ENCODE assay signal across 23 cellular contexts in genomic region chr17:19717411-19717908, GRCh38. TPM values are rescaled to one million over a fixed set of nuclear protein-coding genes. Genes with fewer than 3 reads are reported as not detected.
"Had no signal": no experiment of that assay in that cellular context is flagged by ENCODE, and none has a peak within 500 bp of the region (broad histone marks: within the 10 kb centered on the region; RNA-seq: fewer than 3 reads in every experiment).

No MANE protein-coding gene starts in this region.

- ATAC-seq: activated CD4-positive, alpha-beta T cell treated with anti-CD3 and anti-CD28 coated beads for 36 hours; foreskin keratinocyte; naive thymus-derived CD8-positive, alpha-beta T cell; pancreas had no signal

- H3K9me3 ChIP-seq: breast epithelium, colonic mucosa, left ventricle myocardium inferior, neutrophil, pancreas, stomach, vagina had no signal

- H3K36me3 ChIP-seq: breast epithelium, colonic mucosa, left ventricle myocardium inferior, neutrophil, pancreas, stomach, vagina had no signal

- H3K4me1 ChIP-seq: breast epithelium, pancreas had no signal

- H3K4me3 ChIP-seq: breast epithelium, colonic mucosa, left ventricle myocardium inferior, pancreas, stomach, vagina had no signal

- H3K27me3 ChIP-seq: breast epithelium, colonic mucosa, foreskin keratinocyte, neutrophil, pancreas, stomach, vagina had no signal

- H3K27ac ChIP-seq: breast epithelium, colonic mucosa, epithelial cell of prostate, foreskin keratinocyte, left ventricle myocardium inferior, neutrophil, pancreas, stomach, vagina had no signal

- DNase-seq: activated B cell treated with CpG ODN at 0.5 μM for 24 hours; activated CD4-positive, alpha-beta T cell treated with anti-CD3 and anti-CD28 coated beads for 36 hours; activated CD4-positive, alpha-beta T cell treated with anti-CD3 and anti-CD28 coated beads, Interleukin-2, amount 50 U/mL, for 4 hours; activated CD8-positive, alpha-beta memory T cell treated with anti-CD3 and anti-CD28 coated beads for 24 hours; activated CD8-positive, alpha-beta memory T cell treated with anti-CD3 and anti-CD28 coated beads, Interleukin-2, amount 50 U/mL, for 4 hours; activated naive CD4-positive, alpha-beta T cell treated with Interleukin-2 at 50 U/mL for 16 hours; activated naive CD8-positive, alpha-beta T cell treated with anti-CD3 and anti-CD28 coated beads for 36 hours; activated T-cell treated with anti-CD3 and anti-CD28 coated beads, Interleukin-2, amount 50 U/mL, for 48 hours; foreskin keratinocyte; left ventricle myocardium inferior; naive thymus-derived CD8-positive, alpha-beta T cell; right cardiac atrium; stimulated activated CD4-positive, alpha-beta T cell treated with anti-CD3 and anti-CD28 coated beads, Interleukin-1b, Interleukin-23, amount 100 ng/mL, for 48 hours; stomach had no signal

RNA-seq across cellular contexts. Expression of gene SLC47A2, which starts 1.1 kb away (rescaled TPM):
- total RNA-seq: activated B cell treated with CpG ODN at 0.5 μM for 24 hours; activated CD4-positive, alpha-beta T cell treated with anti-CD3 and anti-CD28 coated beads for 36 hours; activated naive CD8-positive, alpha-beta T cell treated with anti-CD3 and anti-CD28 coated beads for 36 hours; left ventricle myocardium inferior; lung microvascular endothelial cell; naive thymus-derived CD8-positive, alpha-beta T cell; pancreas; pulmonary artery endothelial cell; right cardiac atrium; skeletal muscle tissue; stomach had no signal
- polyA plus RNA-seq: naive thymus-derived CD8-positive, alpha-beta T cell; pancreas; right cardiac atrium had no signal

RNA-seq across cellular contexts. Expression of gene ALDH3A1, which starts 30.6 kb away (rescaled TPM):
- total RNA-seq: activated B cell treated with CpG ODN at 0.5 μM for 24 hours; activated CD4-positive, alpha-beta T cell treated with anti-CD3 and anti-CD28 coated beads for 36 hours; left ventricle myocardium inferior; naive thymus-derived CD8-positive, alpha-beta T cell; skeletal muscle tissue had no signal
